In the genomic region with DNA sequence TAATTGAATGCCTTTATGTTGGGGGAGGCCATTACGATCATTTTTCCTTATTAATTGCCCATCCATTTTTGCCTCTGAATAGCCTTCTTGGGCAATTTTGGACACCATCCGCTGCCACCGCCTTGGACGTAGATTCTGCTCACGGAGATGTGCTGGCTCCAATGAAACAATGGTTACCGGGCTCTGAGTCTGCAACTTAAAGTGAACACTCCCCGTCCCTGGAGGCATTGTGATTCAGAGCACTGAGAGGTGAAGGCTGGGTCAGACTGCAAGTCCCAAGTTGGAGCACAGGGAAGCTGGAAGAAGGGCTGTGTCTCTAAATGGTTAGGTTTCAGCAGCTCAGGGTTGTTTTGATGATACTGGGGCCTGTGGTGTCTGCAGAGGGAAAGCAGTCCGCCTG, we compare ENCODE assay signal across 17 cellular contexts.
DNase-seq lines count a peak whose midpoint lies in the region; ATAC-seq, FAIRE-seq and TF ChIP-seq lines count a peak whose summit lies in the region.
"Had no signal": no experiment of that assay in that cellular context is flagged by ENCODE, and none has a peak within 500 bp of the region (broad histone marks: within the 10 kb centered on the region; RNA-seq: fewer than 3 reads in every experiment).

No MANE protein-coding gene starts in this region.

- H3K27ac Mint-ChIP-seq in endodermal cell = no peak overlapping the region

- H3K27me3 ChIP-seq in endodermal cell (ENCODE audit: control insufficient read depth, insufficient read depth, low read length, poor library complexity, severe bottlenecking) (no peaks in the 10 kb centered on the region), keratinocyte (ENCODE audit: control insufficient read depth, extremely low read depth, insufficient read depth, low read length) (peaks cover 14% of the 10 kb centered on the region), aorta (ENCODE audit: control insufficient read depth in 1 of 2, insufficient read depth in 2 of 2, low read length in 1 of 2) (no peaks in the 10 kb centered on the region)

- H3K27me3 Mint-ChIP-seq in endodermal cell (ENCODE audit: insufficient read depth) = no peaks in the 10 kb centered on the region

- peak; percentile 49 for DNase-seq in left cardiac atrium
- DNase-seq in Right ventricle myocardium inferior (ENCODE audit: missing footprints) = no peak
- peak; percentile 38 for DNase-seq in endodermal cell
- peak; percentile 60 for DNase-seq in keratinocyte (ENCODE audit: low read depth, low spot score)
- peak; percentile 62 to 81 for DNase-seq in aorta
- DNase-seq in T-helper 1 cell = no peak
- no peak for DNase-seq in kidney tubule cell (ENCODE audit: low spot score)
- DNase-seq: activated gamma-delta T cell; effector CD8-positive, alpha-beta T cell; heart right ventricle; NCI-H1436 had no signal

- peaks cover 5% of the 10 kb centered on the region for H3K4me1 Mint-ChIP-seq in endodermal cell

- peak overlapping the region; percentile 45 for H3K27ac ChIP-seq in endodermal cell (ENCODE audit: low read depth, low read length)
- H3K27ac ChIP-seq in keratinocyte (ENCODE audit: control insufficient read depth, insufficient read depth, low read length) = no peak overlapping the region
- no peak overlapping the region for H3K27ac ChIP-seq in aorta (ENCODE audit: low read depth in 1 of 2, low read length in 2 of 2)
- H3K27ac ChIP-seq: heart right ventricle, prostate gland, VCaP had no signal

- no peak overlapping the region for H3K4me3 Mint-ChIP-seq in endodermal cell

- TF ChIP-seq CTCF in endodermal cell (conservative IDR thresholded peaks at IDR 0.05) (no peak), keratinocyte (optimal IDR thresholded peaks at IDR 0.05 in 1 of 3, IDR thresholded peaks at IDR 0.05 in 1 of 3, conservative IDR thresholded peaks at IDR 0.05 in 1 of 3; ENCODE audit: extremely low read depth in 1 of 3, insufficient read depth in 2 of 3, low read length in 3 of 3) (no peak)

- no peak overlapping the region for H3K4me2 ChIP-seq in keratinocyte (ENCODE audit: control insufficient read depth, extremely low read depth, insufficient read depth, low read depth, low read length)

- H3K4me1 ChIP-seq in endodermal cell (ENCODE audit: control insufficient read depth, insufficient read depth, low read length) (no peaks in the 10 kb centered on the region), keratinocyte (ENCODE audit: control insufficient read depth, extremely low read depth, insufficient read depth, low read length) (no peaks in the 10 kb centered on the region), aorta (ENCODE audit: control insufficient read depth in 1 of 2, insufficient read depth in 2 of 2, low read length in 2 of 2) (no peaks in the 10 kb centered on the region)
- H3K4me1 ChIP-seq: prostate gland had no signal

- H2AFZ ChIP-seq in keratinocyte (ENCODE audit: control insufficient read depth, low read length) = no peak overlapping the region

- H3K36me3 ChIP-seq in endodermal cell (ENCODE audit: control insufficient read depth, insufficient read depth, low read length) (no peaks in the 10 kb centered on the region), keratinocyte (ENCODE audit: control insufficient read depth in 2 of 2, extremely low read depth in 1 of 2, insufficient read depth in 2 of 2, low read length in 2 of 2) (no peaks in the 10 kb centered on the region), aorta (ENCODE audit: control insufficient read depth in 1 of 2, insufficient read depth in 2 of 2, low read length in 1 of 2) (no peaks in the 10 kb centered on the region)
- H3K36me3 ChIP-seq: heart right ventricle, prostate gland had no signal

- dilution Hi-C loops in keratinocyte (cut with MboI; ENCODE audit: extremely low pct_ligation_motif_present, low sequenced_read_pairs) = no loop called here

- H3K9ac ChIP-seq in endodermal cell (ENCODE audit: extremely low read depth, low read length, poor library complexity, severe bottlenecking) = no peak overlapping the region
- no peak overlapping the region for H3K9ac ChIP-seq in keratinocyte (ENCODE audit: control insufficient read depth, extremely low read depth, insufficient read depth, low read length)

- peak in 1 of 2 donors; percentile 30 for ATAC-seq in left cardiac atrium
- no peak for ATAC-seq in Right ventricle myocardium inferior
- no peak for ATAC-seq in aorta (ENCODE audit: low FRiP score)
- no peak for ATAC-seq in HG03175 (IDR thresholded peaks at IDR 0.05; ENCODE audit: unreplicated experiment)
- ATAC-seq: K562 had no signal

- H3K9me3 Mint-ChIP-seq in endodermal cell = no peaks in the 10 kb centered on the region

- intact Hi-C loops in left cardiac atrium (cut with DNase I) (no loop called here), Right ventricle myocardium inferior (cut with DNase I) (loop anchor here (10.0 kb wide), 1 partner anchor 109 kb away; no protein-coding TSS in a partner anchor), aorta (cut with DNase I) (no loop called here)

- no peaks in the 10 kb centered on the region for H3K79me2 ChIP-seq in keratinocyte (ENCODE audit: control insufficient read depth, insufficient read depth, low read length)

- H3K36me3 Mint-ChIP-seq in endodermal cell (ENCODE audit: low read depth) = no peaks in the 10 kb centered on the region

- no peak overlapping the region for H3K4me3 ChIP-seq in endodermal cell (ENCODE audit: low read length)
- no peak overlapping the region for H3K4me3 ChIP-seq in keratinocyte (ENCODE audit: control insufficient read depth in 2 of 3, extremely low read depth in 1 of 3, insufficient read depth in 2 of 3, low read depth in 1 of 3, low read length in 3 of 3)
- H3K4me3 ChIP-seq in aorta (ENCODE audit: low read length in 2 of 2) = no peak overlapping the region
- H3K4me3 ChIP-seq: heart right ventricle, K562, prostate gland had no signal

- WGBS in endodermal cell (ENCODE audit: insufficient coverage in 1 of 2, insufficient read length in 1 of 2), 2 experiments = 71 to 81% methylated on average over 7 to 8 of the region's 8 CpGs
- WGBS in aorta, 2 donors = 83 to 93% methylated on average over 8 of the region's 8 CpGs

- no peaks in the 10 kb centered on the region for H4K20me1 ChIP-seq in keratinocyte (ENCODE audit: control insufficient read depth, extremely low read depth, insufficient read depth, low read length)

- H3K9me1 ChIP-seq in keratinocyte (ENCODE audit: control insufficient read depth, extremely low read depth, insufficient read depth, low read length) = no peaks in the 10 kb centered on the region

- H3K9me3 ChIP-seq in endodermal cell (ENCODE audit: control insufficient read depth, low read length) (no peaks in the 10 kb centered on the region), keratinocyte (ENCODE audit: control insufficient read depth, low read depth, low read length) (no peaks in the 10 kb centered on the region), aorta (ENCODE audit: control insufficient read depth, low read length) (no peaks in the 10 kb centered on the region)
- H3K9me3 ChIP-seq: heart right ventricle, prostate gland had no signal

- peak; percentile 66 for FAIRE-seq in keratinocyte (lab: Jason Lieb, UNC)
- FAIRE-seq: A204.1, G401.6, K562 had no signal

Comparison
In these comparisons a context has a peak if more than half of its experiments do, and no peak if none do; other contexts are left out.
1. DNase-seq: peak in left cardiac atrium (single experiment), endodermal cell (single experiment), keratinocyte (single experiment) and aorta (2 of 2); none in Right ventricle myocardium inferior (single experiment), T-helper 1 cell (0 of 5) and kidney tubule cell (single experiment).